ENCODE assay signal across 23 cellular contexts in the genomic region with DNA sequence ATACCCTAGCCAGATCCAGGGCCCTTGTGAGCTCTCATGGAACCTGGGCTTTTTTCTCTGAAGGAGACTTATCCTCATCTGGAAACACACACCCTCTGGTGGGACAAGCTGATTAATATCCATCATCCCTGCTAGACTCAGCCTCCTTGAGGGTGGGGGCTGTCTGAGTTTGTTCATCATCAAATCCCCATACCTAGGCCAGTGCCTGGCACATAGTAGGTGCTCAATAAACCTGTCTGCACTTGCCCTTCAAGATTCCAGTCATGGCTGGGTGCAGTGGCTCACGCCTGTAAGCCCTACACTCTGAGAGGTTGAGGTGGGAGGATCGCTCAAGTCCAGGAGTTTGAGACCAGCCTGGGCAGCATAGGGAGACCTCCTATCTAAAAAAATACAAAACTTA. TPM values are rescaled to one million over a fixed set of nuclear protein-coding genes. Genes with fewer than 3 reads are reported as not detected.
DNase-seq lines count a peak whose midpoint lies in the region; ATAC-seq and TF ChIP-seq lines count a peak whose summit lies in the region.
"Had no signal": no experiment of that assay in that cellular context is flagged by ENCODE, and none has a peak within 500 bp of the region (broad histone marks: within the 10 kb centered on the region; RNA-seq: fewer than 3 reads in every experiment).

No MANE protein-coding gene starts in this region.

- H2AFZ ChIP-seq in smooth muscle cell (ENCODE audit: low read depth), result no peak overlapping the region
- H2AFZ ChIP-seq: hepatocyte had no signal

- peak overlapping the region; percentile 10 to 69 (median 38); a peak in 13 of 22 replicates for H3K9ac ChIP-seq in BLaER1 treated with 17β-estradiol and CSF1 and Interleukin-3, amounts not matched to agents 10 nM and 100 nM
- H3K9ac ChIP-seq in smooth muscle cell (ENCODE audit: low read depth), result no peak overlapping the region

- WGBS in esophagus muscularis mucosa, result 100% methylated on average over 2 of the region's 2 CpGs
- WGBS in smooth muscle cell (ENCODE audit: low lambda C conversion rate), result 100% methylated on average over 2 of the region's 2 CpGs

- no peak for ATAC-seq in activated CD8-positive, alpha-beta T cell treated with anti-CD3 and anti-CD28 coated beads for 36 hours
- ATAC-seq in memory B cell (ENCODE audit: low read depth), result no peak
- no peak for ATAC-seq in GM21529 (IDR thresholded peaks at IDR 0.05; ENCODE audit: unreplicated experiment)
- ATAC-seq: foreskin keratinocyte had no signal

- H3K27ac ChIP-seq in AG04450 (ENCODE audit: low read depth, low read length) (peak overlapping the region; percentile 31), esophagus muscularis mucosa (replicated peaks in 1 of 4) (no peak overlapping the region), smooth muscle cell (ENCODE audit: low read depth) (no peak overlapping the region)
- H3K27ac ChIP-seq in BLaER1 treated with 17β-estradiol and CSF1 and Interleukin-3, amounts not matched to agents 10 nM and 100 nM, result peak overlapping the region; percentile 10 to 85 (median 69); a peak in 19 of 22 replicates
- H3K27ac ChIP-seq: cardiac muscle cell, foreskin keratinocyte, hepatocyte, SJSA1, uterus had no signal

- intact Hi-C loops in activated CD8-positive, alpha-beta T cell treated with anti-CD3 and anti-CD28 coated beads for 36 hours (cut with micrococcal nuclease), result no loop called here
- intact Hi-C loops in esophagus muscularis mucosa (cut with DNase I), result no loop called here

- peaks cover 29 to 85% (median 66%) of the 10 kb centered on the region in 10 experiments for H3K4me1 ChIP-seq in BLaER1 treated with 17β-estradiol and CSF1 and Interleukin-3, amounts not matched to agents 10 nM and 100 nM
- H3K4me1 ChIP-seq in esophagus muscularis mucosa (no peaks in the 10 kb centered on the region), smooth muscle cell (ENCODE audit: low read depth) (no peaks in the 10 kb centered on the region)
- H3K4me1 ChIP-seq: foreskin keratinocyte, SJSA1, uterus had no signal

- DNase-seq in AG04450 (ENCODE audit: low read depth, low spot score) (no peak), memory B cell (ENCODE audit: low spot score in 2 of 2) (no peak), esophagus muscularis mucosa (ENCODE audit: extremely low spot score) (no peak), smooth muscle cell (lab: John Stamatoyannopoulos, UW; ENCODE audit: unreplicated experiment) (no peak)
- no peak for DNase-seq in activated CD8-positive, alpha-beta T cell treated with anti-CD3 and anti-CD28 coated beads for 36 hours
- DNase-seq: DMS79 treated with DMSO at 0.1 percent for 48 hours, dorsolateral prefrontal cortex, foreskin keratinocyte, KG1, left ventricle myocardium superior, midbrain, NCI-H1436, NCI-H524, T-helper 2 cell, uterus had no signal

- CTCF ChIA-PET in AG04450 (lab: Charles Lee), result no interaction called here
- CTCF ChIA-PET in activated CD8-positive, alpha-beta T cell treated with anti-CD3 and anti-CD28 coated beads for 36 hours (lab: Charles Lee), result interaction anchor here (0.6 to 1.4 kb wide), 4 partner anchors 8 to 408 kb away, joined by 3 to 5 read pairs (median 4); no protein-coding TSS in a partner anchor

- peak overlapping the region; percentile 44 to 93 (median 82) for H3K4me2 ChIP-seq in BLaER1 treated with 17β-estradiol and CSF1 and Interleukin-3, amounts not matched to agents 10 nM and 100 nM
- H3K4me2 ChIP-seq in smooth muscle cell, result no peak overlapping the region
- H3K4me2 ChIP-seq: hepatocyte had no signal

- peaks cover 8% of the 10 kb centered on the region for H3K4me1 Mint-ChIP-seq in activated CD8-positive, alpha-beta T cell treated with anti-CD3 and anti-CD28 coated beads for 36 hours (ENCODE audit: low read depth)
- H3K4me1 Mint-ChIP-seq in memory B cell, result peaks cover 23% of the 10 kb centered on the region

- H4K20me1 ChIP-seq in BLaER1 treated with 17β-estradiol and CSF1 and Interleukin-3, amounts not matched to agents 10 nM and 100 nM, result peaks cover 0 to 54% (median 13%) of the 10 kb centered on the region in 11 experiments; a peak in 13 of 22 replicates
- H4K20me1 ChIP-seq in smooth muscle cell (ENCODE audit: low read depth), result no peaks in the 10 kb centered on the region

- no peak for TF ChIP-seq EP300 in esophagus muscularis mucosa (IDR thresholded peaks at IDR 0.05)

- TF ChIP-seq POLR2A in esophagus muscularis mucosa (IDR thresholded peaks at IDR 0.05; ENCODE audit: low read depth), result no peak

- no peak overlapping the region for H3K4me3 ChIP-seq in AG04450 (ENCODE audit: low read depth, low read length)
- H3K4me3 ChIP-seq in BLaER1 treated with 17β-estradiol and CSF1 and Interleukin-3, amounts not matched to agents 10 nM and 100 nM, result no peak overlapping the region
- no peak overlapping the region for H3K4me3 ChIP-seq in esophagus muscularis mucosa
- no peak overlapping the region for H3K4me3 ChIP-seq in smooth muscle cell
- H3K4me3 ChIP-seq: cardiac muscle cell, dorsolateral prefrontal cortex, hepatocyte, SJSA1, uterus had no signal

- POLR2A ChIA-PET in AG04450 (lab: Yijun Ruan, JAX), result interaction anchor here (0.6 kb wide), 1 partner anchor 59 kb away, joined by 3 read pairs; no protein-coding TSS in a partner anchor
- POLR2A ChIA-PET in activated CD8-positive, alpha-beta T cell treated with anti-CD3 and anti-CD28 coated beads for 36 hours (lab: Charles Lee), result interaction anchor here (2.9 kb wide), 1 partner anchor 10 kb away, joined by 11 read pairs; no protein-coding TSS in a partner anchor

- H3K9me3 Mint-ChIP-seq in activated CD8-positive, alpha-beta T cell treated with anti-CD3 and anti-CD28 coated beads for 36 hours, result no peaks in the 10 kb centered on the region
- no peaks in the 10 kb centered on the region for H3K9me3 Mint-ChIP-seq in memory B cell
- H3K9me3 Mint-ChIP-seq: activated T-helper 1 cell treated with anti-CD3 and anti-CD28 coated beads, Interleukin-12 subunit alpha, Interleukin-12 subunit beta, Interleukin-2, Interleukin-4 antibody, amounts not matched to agents 30 ng/mL and 10 ng/mL and 1 ng/mL, durations not matched to agents 14 hours and 24 hours and 36 hours had no signal

- H3K27me3 ChIP-seq in AG04450 (ENCODE audit: control insufficient read depth, insufficient read depth, low read length), result no peaks in the 10 kb centered on the region
- no peaks in the 10 kb centered on the region for H3K27me3 ChIP-seq in BLaER1 treated with 17β-estradiol and CSF1 and Interleukin-3, amounts not matched to agents 10 nM and 100 nM
- peaks cover 0 to 4% (median 0%) of the 10 kb centered on the region in 4 donors for H3K27me3 ChIP-seq in esophagus muscularis mucosa
- H3K27me3 ChIP-seq in smooth muscle cell (ENCODE audit: low read depth), result no peaks in the 10 kb centered on the region
- H3K27me3 ChIP-seq: cardiac muscle cell, dorsolateral prefrontal cortex, hepatocyte, SJSA1, uterus had no signal

- no peaks in the 10 kb centered on the region for H3F3A ChIP-seq in smooth muscle cell (ENCODE audit: low read depth)

- H3K9me3 ChIP-seq in AG04450 (ENCODE audit: control insufficient read depth, insufficient read depth, low read length) (no peaks in the 10 kb centered on the region), esophagus muscularis mucosa (no peaks in the 10 kb centered on the region), smooth muscle cell (replicated peaks; ENCODE audit: low read depth) (no peaks in the 10 kb centered on the region)
- peaks cover 0 to 9% (median 0%) of the 10 kb centered on the region in 11 experiments; a peak in 1 of 22 replicates for H3K9me3 ChIP-seq in BLaER1 treated with 17β-estradiol and CSF1 and Interleukin-3, amounts not matched to agents 10 nM and 100 nM (replicated peaks in 1 of 11)
- H3K9me3 ChIP-seq: SJSA1, uterus had no signal

- TF ChIP-seq CTCF in AG04450 (IDR thresholded peaks at IDR 0.05; ENCODE audit: low read depth, low read length) (no peak), esophagus muscularis mucosa (IDR thresholded peaks at IDR 0.05) (no peak), smooth muscle cell (IDR thresholded peaks at IDR 0.05; ENCODE audit: borderline replicate concordance, insufficient read depth, poor library complexity, severe bottlenecking) (no peak)
- no peak for TF ChIP-seq CTCF in activated CD8-positive, alpha-beta T cell treated with anti-CD3 and anti-CD28 coated beads for 36 hours (IDR thresholded peaks at IDR 0.05)

- H3K79me2 ChIP-seq in smooth muscle cell (ENCODE audit: low read depth), result no peaks in the 10 kb centered on the region
- H3K79me2 ChIP-seq: hepatocyte had no signal

- H3K27me3 Mint-ChIP-seq in activated CD8-positive, alpha-beta T cell treated with anti-CD3 and anti-CD28 coated beads for 36 hours, result no peaks in the 10 kb centered on the region
- H3K27me3 Mint-ChIP-seq in memory B cell, result no peaks in the 10 kb centered on the region
- H3K27me3 Mint-ChIP-seq: progenitor cell of endocrine pancreas had no signal

- H3K36me3 ChIP-seq in BLaER1 treated with 17β-estradiol and CSF1 and Interleukin-3, amounts not matched to agents 10 nM and 100 nM, result peaks cover 13 to 69% (median 58%) of the 10 kb centered on the region in 11 experiments; a peak in 21 of 22 replicates
- peaks cover 0 to 18% (median 3%) of the 10 kb centered on the region in 4 donors for H3K36me3 ChIP-seq in esophagus muscularis mucosa
- H3K36me3 ChIP-seq in smooth muscle cell (ENCODE audit: low read depth), result no peaks in the 10 kb centered on the region
- H3K36me3 ChIP-seq: cardiac muscle cell, uterus had no signal

- H3K36me3 Mint-ChIP-seq in activated CD8-positive, alpha-beta T cell treated with anti-CD3 and anti-CD28 coated beads for 36 hours (ENCODE audit: low read depth), result peaks cover 49% of the 10 kb centered on the region
- H3K36me3 Mint-ChIP-seq in memory B cell, result peaks cover 23% of the 10 kb centered on the region

- no peak overlapping the region for H3K4me3 Mint-ChIP-seq in activated CD8-positive, alpha-beta T cell treated with anti-CD3 and anti-CD28 coated beads for 36 hours
- H3K4me3 Mint-ChIP-seq in memory B cell, result no peak overlapping the region
- H3K4me3 Mint-ChIP-seq: activated T-helper 1 cell treated with anti-CD3 and anti-CD28 coated beads, Interleukin-12 subunit alpha, Interleukin-12 subunit beta, Interleukin-2, Interleukin-4 antibody, amounts not matched to agents 30 ng/mL and 10 ng/mL and 1 ng/mL, durations not matched to agents 14 hours and 24 hours and 36 hours; nephron had no signal

- H3K27ac Mint-ChIP-seq in activated CD8-positive, alpha-beta T cell treated with anti-CD3 and anti-CD28 coated beads for 36 hours, result peak overlapping the region; percentile 28
- peak overlapping the region; percentile 75 for H3K27ac Mint-ChIP-seq in memory B cell
- H3K27ac Mint-ChIP-seq: activated T-helper 1 cell treated with anti-CD3 and anti-CD28 coated beads, Interleukin-12 subunit alpha, Interleukin-12 subunit beta, Interleukin-2, Interleukin-4 antibody, amounts not matched to agents 30 ng/mL and 10 ng/mL and 1 ng/mL, durations not matched to agents 14 hours and 24 hours and 36 hours; progenitor cell of endocrine pancreas had no signal

RNA-seq across cellular contexts. Expression of a gene that starts 54.6 kb away (rescaled TPM):
- polyA plus RNA-seq in AG04450 (2011; rRNA removed) (153 and 197 TPM in 2 replicates), smooth muscle cell (209 and 233 TPM in 2 replicates)
- polyA minus RNA-seq in AG04450 (2011; rRNA and poly(A)+ RNA removed), result 83.5 and 92.2 TPM in 2 replicates
- total RNA-seq in activated CD8-positive, alpha-beta T cell treated with anti-CD3 and anti-CD28 coated beads for 36 hours, result 100 to 1,000 TPM; 664 to 677 TPM
- total RNA-seq in esophagus muscularis mucosa (10 to 100 TPM; 34.5 to 42.9 (median 40.7) TPM), smooth muscle cell (66.5 and 81.2 TPM in 2 replicates)

RNA-seq across cellular contexts. Expression of a gene that starts 58.9 kb away (rescaled TPM):
- 22.8 and 26.2 TPM in 2 replicates for polyA plus RNA-seq in AG04450 (2011; rRNA removed)
- polyA minus RNA-seq in AG04450 (2011; rRNA and poly(A)+ RNA removed), result 37.9 and 47.8 TPM in 2 replicates
- 10 to 100 TPM; 21.1 to 22.4 TPM for total RNA-seq in activated CD8-positive, alpha-beta T cell treated with anti-CD3 and anti-CD28 coated beads for 36 hours
- total RNA-seq in esophagus muscularis mucosa, result 10 to 100 TPM in 2 of 4 donors, 1 to 10 TPM in 2; 8.3 to 13.0 (median 9.6) TPM
- 26.4 and 28.2 TPM in 2 replicates for total RNA-seq in smooth muscle cell
- 32.1 and 44.8 TPM in 2 replicates for polyA plus RNA-seq in smooth muscle cell

Comparison
In these comparisons a context has a peak if more than half of its experiments do, and no peak if none do; other contexts are left out.
1. H3K27ac ChIP-seq: peak in AG04450 (single experiment) and BLaER1 treated with 17β-estradiol and CSF1 and Interleukin-3, amounts not matched to agents 10 nM and 100 nM (11 of 11); none in esophagus muscularis mucosa (0 of 4) and smooth muscle cell (single experiment).